Comparison of ENCODE assay signal across 1 cellular context in the genomic region with DNA sequence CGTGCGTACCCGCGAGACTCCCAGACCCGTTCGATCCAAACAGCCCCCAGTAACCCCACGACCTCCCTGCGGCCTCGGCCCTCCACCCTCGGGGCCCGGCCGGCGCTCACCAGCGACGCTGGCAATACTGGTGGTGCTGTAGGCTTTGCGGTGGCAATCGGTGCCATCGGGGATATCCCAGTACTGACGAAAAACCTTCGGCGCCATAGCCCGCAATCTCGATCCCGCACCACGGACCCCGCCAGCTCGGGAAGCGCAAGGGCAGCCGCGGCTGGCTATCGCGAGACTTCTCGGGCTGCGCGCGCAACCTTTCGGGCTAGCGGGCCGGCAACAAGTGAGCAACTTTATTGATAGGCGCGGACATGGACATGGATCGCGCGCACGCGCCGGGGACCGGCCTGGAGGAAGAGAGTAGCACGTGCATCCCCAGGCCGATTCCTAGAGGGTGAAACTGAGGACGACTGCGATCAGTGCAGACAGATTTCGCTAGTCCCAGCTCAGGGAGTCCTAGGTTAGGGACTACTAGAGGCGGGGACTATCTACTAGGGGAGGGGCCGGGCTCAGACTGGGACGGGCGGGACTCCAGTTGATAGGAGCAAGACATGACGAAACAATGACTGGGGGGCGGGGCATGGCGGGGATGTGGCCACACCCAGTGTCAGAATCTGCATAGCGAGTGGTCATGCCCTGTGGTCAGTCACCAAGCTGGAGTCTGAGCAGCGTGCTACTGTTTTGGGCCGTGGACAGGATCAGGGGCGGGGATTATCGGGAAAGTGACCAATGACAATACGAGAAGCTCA.
TF ChIP-seq lines count a peak whose summit lies in the region.

Gene NDUFA11, minus strand, starts transcription at position 289 of the 800 bp plus-strand sequence. Its CDS starts 82 bp downstream, at position 207.

TF ChIP-seq in K562, 482 proteins besides CTCF, POLR2A, EP300 and RAD21 (continued from another document and continues in another):
- TF ChIP-seq, protein P1, sequence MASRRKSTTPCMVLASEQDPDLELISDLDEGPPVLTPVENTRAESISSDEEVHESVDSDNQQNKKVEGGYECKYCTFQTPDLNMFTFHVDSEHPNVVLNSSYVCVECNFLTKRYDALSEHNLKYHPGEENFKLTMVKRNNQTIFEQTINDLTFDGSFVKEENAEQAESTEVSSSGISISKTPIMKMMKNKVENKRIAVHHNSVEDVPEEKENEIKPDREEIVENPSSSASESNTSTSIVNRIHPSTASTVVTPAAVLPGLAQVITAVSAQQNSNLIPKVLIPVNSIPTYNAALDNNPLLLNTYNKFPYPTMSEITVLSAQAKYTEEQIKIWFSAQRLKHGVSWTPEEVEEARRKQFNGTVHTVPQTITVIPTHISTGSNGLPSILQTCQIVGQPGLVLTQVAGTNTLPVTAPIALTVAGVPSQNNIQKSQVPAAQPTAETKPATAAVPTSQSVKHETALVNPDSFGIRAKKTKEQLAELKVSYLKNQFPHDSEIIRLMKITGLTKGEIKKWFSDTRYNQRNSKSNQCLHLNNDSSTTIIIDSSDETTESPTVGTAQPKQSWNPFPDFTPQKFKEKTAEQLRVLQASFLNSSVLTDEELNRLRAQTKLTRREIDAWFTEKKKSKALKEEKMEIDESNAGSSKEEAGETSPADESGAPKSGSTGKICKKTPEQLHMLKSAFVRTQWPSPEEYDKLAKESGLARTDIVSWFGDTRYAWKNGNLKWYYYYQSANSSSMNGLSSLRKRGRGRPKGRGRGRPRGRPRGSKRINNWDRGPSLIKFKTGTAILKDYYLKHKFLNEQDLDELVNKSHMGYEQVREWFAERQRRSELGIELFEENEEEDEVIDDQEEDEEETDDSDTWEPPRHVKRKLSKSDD (conservative IDR thresholded peaks at IDR 0.05; ENCODE audit: low read length), result peak; percentile 85; the same call in 1 of the 2 replicates
- TF ChIP-seq, protein P2, sequence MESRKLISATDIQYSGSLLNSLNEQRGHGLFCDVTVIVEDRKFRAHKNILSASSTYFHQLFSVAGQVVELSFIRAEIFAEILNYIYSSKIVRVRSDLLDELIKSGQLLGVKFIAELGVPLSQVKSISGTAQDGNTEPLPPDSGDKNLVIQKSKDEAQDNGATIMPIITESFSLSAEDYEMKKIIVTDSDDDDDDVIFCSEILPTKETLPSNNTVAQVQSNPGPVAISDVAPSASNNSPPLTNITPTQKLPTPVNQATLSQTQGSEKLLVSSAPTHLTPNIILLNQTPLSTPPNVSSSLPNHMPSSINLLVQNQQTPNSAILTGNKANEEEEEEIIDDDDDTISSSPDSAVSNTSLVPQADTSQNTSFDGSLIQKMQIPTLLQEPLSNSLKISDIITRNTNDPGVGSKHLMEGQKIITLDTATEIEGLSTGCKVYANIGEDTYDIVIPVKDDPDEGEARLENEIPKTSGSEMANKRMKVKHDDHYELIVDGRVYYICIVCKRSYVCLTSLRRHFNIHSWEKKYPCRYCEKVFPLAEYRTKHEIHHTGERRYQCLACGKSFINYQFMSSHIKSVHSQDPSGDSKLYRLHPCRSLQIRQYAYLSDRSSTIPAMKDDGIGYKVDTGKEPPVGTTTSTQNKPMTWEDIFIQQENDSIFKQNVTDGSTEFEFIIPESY (CRISPR knock-in tag; IDR thresholded peaks at IDR 0.05), result peak; percentile 82
- TF ChIP-seq U2AF1 (optimal IDR thresholded peaks at IDR 0.05; ENCODE audit: low read depth, low read length) (peak; percentile 70), HLTF (IDR thresholded peaks at IDR 0.05) (0 out of 2 replicates have a peak, but pooled peaks have one; percentile 10), HDAC3 (IDR thresholded peaks at IDR 0.05; ENCODE audit: borderline replicate concordance, partially characterized antibody) (no peak), ZFPM2 (CRISPR knock-in tag; IDR thresholded peaks at IDR 0.05) (no peak), HIVEP1 (CRISPR knock-in tag; IDR thresholded peaks at IDR 0.05) (0 out of 2 replicates have a peak, but pooled peaks have one; percentile 29), ETS2 (tag; IDR thresholded peaks at IDR 0.05; ENCODE audit: borderline replicate concordance, poor library complexity, severe bottlenecking) (no peak), CBX2 (IDR thresholded peaks at IDR 0.05; ENCODE audit: insufficient read depth, low read length, poor library complexity, severe bottlenecking) (no peak), RBM22 (IDR thresholded peaks at IDR 0.05; ENCODE audit: low read depth, low read length, poor library complexity, severe bottlenecking) (peak; percentile 47), ZNF507 (tag; conservative IDR thresholded peaks at IDR 0.05) (no peak), GABPB1 (CRISPR knock-in tag; IDR thresholded peaks at IDR 0.05) (peak; percentile 76), HDAC6 (IDR thresholded peaks at IDR 0.05; ENCODE audit: low read depth, low read length) (no peak), FOS (IDR thresholded peaks at IDR 0.05; ENCODE audit: extremely low read depth, insufficient read length) (peak; percentile 16), ZFP1 (CRISPR knock-in tag; IDR thresholded peaks at IDR 0.05) (no peak), ZNF740 (CRISPR knock-in tag; IDR thresholded peaks at IDR 0.05) (no peak), ZNF740 (tag; IDR thresholded peaks at IDR 0.05) (no peak), ZNF282 (CRISPR knock-in tag; IDR thresholded peaks at IDR 0.05) (no peak), CREM (IDR thresholded peaks at IDR 0.05; ENCODE audit: low read depth) (peak; percentile 70), NFYB (IDR thresholded peaks at IDR 0.05; ENCODE audit: extremely low read depth, insufficient read length) (no peak), HDAC1 (IDR thresholded peaks at IDR 0.05) (peak in 1 of 2 experiments; percentile 92; a peak in 2 of 4 replicates), ZSCAN29 (IDR thresholded peaks at IDR 0.05) (0 out of 2 replicates have a peak, but pooled peaks have one; percentile 3), BRD9 (IDR thresholded peaks at IDR 0.05; ENCODE audit: low read depth, partially characterized antibody) (peak; percentile 46), MYC (IDR thresholded peaks at IDR 0.05; ENCODE audit: low read depth, low read length) (peak; percentile 99), MYC (CRISPR knock-in tag; IDR thresholded peaks at IDR 0.05; ENCODE audit: borderline replicate concordance, low read depth) (peak; percentile 96), ZNF57 (CRISPR knock-in tag; IDR thresholded peaks at IDR 0.05) (no peak), TEAD1 (CRISPR knock-in tag; IDR thresholded peaks at IDR 0.05) (peak; percentile 15 to 88; a peak in 2 of 4 replicates), ZNF583 (CRISPR knock-in tag; IDR thresholded peaks at IDR 0.05) (no peak), NCOA1 (IDR thresholded peaks at IDR 0.05; ENCODE audit: low read depth) (peak; percentile 56; the same call in 1 of the 2 replicates), ZNF561 (CRISPR knock-in tag; conservative IDR thresholded peaks at IDR 0.05) (0 out of 2 replicates have a peak, but pooled peaks have one; percentile 61), TEAD2 (tag; IDR thresholded peaks at IDR 0.05) (no peak), XRCC5 (IDR thresholded peaks at IDR 0.05; ENCODE audit: low read depth, low read length) (peak; percentile 85; the same call in 1 of the 2 replicates), HOMEZ (CRISPR knock-in tag; IDR thresholded peaks at IDR 0.05) (no peak), SP2 (IDR thresholded peaks at IDR 0.05; ENCODE audit: extremely low read depth, low read depth, low read length, poor library complexity, severe bottlenecking) (no peak), SUPT5H (IDR thresholded peaks at IDR 0.05) (peak; percentile 87), RBFOX2 (IDR thresholded peaks at IDR 0.05; ENCODE audit: low read depth, low read length) (peak; percentile 98), HES1 (IDR thresholded peaks at IDR 0.05; ENCODE audit: low read depth) (no peak), ZNF212 (CRISPR knock-in tag; IDR thresholded peaks at IDR 0.05) (no peak), CC2D1A (IDR thresholded peaks at IDR 0.05) (0 out of 2 replicates have a peak, but pooled peaks have one; percentile 16), KAT2B (IDR thresholded peaks at IDR 0.05; ENCODE audit: low read depth, low read length) (peak; percentile 27), SAFB (IDR thresholded peaks at IDR 0.05; ENCODE audit: borderline replicate concordance, low read depth, low read length) (no peak; the same call in 1 of the 2 replicates)
- TF ChIP-seq, protein P3, sequence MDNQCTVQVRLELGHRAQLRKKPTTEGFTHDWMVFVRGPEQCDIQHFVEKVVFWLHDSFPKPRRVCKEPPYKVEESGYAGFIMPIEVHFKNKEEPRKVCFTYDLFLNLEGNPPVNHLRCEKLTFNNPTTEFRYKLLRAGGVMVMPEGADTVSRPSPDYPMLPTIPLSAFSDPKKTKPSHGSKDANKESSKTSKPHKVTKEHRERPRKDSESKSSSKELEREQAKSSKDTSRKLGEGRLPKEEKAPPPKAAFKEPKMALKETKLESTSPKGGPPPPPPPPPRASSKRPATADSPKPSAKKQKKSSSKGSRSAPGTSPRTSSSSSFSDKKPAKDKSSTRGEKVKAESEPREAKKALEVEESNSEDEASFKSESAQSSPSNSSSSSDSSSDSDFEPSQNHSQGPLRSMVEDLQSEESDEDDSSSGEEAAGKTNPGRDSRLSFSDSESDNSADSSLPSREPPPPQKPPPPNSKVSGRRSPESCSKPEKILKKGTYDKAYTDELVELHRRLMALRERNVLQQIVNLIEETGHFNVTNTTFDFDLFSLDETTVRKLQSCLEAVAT (IDR thresholded peaks at IDR 0.05), result 0 out of 4 replicates have a peak, but pooled peaks of 1 of the 2 experiments have one; percentile 37
- TF ChIP-seq, protein P4, sequence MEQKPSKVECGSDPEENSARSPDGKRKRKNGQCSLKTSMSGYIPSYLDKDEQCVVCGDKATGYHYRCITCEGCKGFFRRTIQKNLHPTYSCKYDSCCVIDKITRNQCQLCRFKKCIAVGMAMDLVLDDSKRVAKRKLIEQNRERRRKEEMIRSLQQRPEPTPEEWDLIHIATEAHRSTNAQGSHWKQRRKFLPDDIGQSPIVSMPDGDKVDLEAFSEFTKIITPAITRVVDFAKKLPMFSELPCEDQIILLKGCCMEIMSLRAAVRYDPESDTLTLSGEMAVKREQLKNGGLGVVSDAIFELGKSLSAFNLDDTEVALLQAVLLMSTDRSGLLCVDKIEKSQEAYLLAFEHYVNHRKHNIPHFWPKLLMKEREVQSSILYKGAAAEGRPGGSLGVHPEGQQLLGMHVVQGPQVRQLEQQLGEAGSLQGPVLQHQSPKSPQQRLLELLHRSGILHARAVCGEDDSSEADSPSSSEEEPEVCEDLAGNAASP (IDR thresholded peaks at IDR 0.05), result no peak
- TF ChIP-seq, protein P5, sequence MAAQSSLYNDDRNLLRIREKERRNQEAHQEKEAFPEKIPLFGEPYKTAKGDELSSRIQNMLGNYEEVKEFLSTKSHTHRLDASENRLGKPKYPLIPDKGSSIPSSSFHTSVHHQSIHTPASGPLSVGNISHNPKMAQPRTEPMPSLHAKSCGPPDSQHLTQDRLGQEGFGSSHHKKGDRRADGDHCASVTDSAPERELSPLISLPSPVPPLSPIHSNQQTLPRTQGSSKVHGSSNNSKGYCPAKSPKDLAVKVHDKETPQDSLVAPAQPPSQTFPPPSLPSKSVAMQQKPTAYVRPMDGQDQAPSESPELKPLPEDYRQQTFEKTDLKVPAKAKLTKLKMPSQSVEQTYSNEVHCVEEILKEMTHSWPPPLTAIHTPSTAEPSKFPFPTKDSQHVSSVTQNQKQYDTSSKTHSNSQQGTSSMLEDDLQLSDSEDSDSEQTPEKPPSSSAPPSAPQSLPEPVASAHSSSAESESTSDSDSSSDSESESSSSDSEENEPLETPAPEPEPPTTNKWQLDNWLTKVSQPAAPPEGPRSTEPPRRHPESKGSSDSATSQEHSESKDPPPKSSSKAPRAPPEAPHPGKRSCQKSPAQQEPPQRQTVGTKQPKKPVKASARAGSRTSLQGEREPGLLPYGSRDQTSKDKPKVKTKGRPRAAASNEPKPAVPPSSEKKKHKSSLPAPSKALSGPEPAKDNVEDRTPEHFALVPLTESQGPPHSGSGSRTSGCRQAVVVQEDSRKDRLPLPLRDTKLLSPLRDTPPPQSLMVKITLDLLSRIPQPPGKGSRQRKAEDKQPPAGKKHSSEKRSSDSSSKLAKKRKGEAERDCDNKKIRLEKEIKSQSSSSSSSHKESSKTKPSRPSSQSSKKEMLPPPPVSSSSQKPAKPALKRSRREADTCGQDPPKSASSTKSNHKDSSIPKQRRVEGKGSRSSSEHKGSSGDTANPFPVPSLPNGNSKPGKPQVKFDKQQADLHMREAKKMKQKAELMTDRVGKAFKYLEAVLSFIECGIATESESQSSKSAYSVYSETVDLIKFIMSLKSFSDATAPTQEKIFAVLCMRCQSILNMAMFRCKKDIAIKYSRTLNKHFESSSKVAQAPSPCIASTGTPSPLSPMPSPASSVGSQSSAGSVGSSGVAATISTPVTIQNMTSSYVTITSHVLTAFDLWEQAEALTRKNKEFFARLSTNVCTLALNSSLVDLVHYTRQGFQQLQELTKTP (IDR thresholded peaks at IDR 0.05; ENCODE audit: low read depth in 1 of 2, partially characterized antibody in 2 of 2), result peak in 1 of 2 experiments; percentile 85
- TF ChIP-seq, protein P6, sequence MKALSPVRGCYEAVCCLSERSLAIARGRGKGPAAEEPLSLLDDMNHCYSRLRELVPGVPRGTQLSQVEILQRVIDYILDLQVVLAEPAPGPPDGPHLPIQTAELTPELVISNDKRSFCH (CRISPR knock-in tag; IDR thresholded peaks at IDR 0.05), result no peak
- TF ChIP-seq, protein P6 (tag; IDR thresholded peaks at IDR 0.05), result 0 out of 2 replicates have a peak, but pooled peaks have one; percentile 48
